1 cellular context compared by ENCODE assay signal in genomic region chr2:134107402-134107801, GRCh38.
TF ChIP-seq lines count a peak whose summit lies in the region.

No MANE protein-coding gene starts in this region.

TF ChIP-seq in GM23338, 12 proteins besides CTCF, POLR2A, EP300 and RAD21 (continued from another document):
- TF ChIP-seq ZNF462 (CRISPR knock-in tag; IDR thresholded peaks at IDR 0.05), result no peak
- no peak for TF ChIP-seq ZNF114 (CRISPR knock-in tag; IDR thresholded peaks at IDR 0.05)
- TF ChIP-seq POLR2AphosphoS5 (IDR thresholded peaks at IDR 0.05; ENCODE audit: low read depth), result no peak
- no peak for TF ChIP-seq EZH2 (IDR thresholded peaks at IDR 0.05; ENCODE audit: low read depth, unreplicated experiment)
- no peak for TF ChIP-seq JUNB (IDR thresholded peaks at IDR 0.05; ENCODE audit: unreplicated experiment)
- TF ChIP-seq ETS1 (IDR thresholded peaks at IDR 0.05), result no peak
- no peak for TF ChIP-seq CREB1 (CRISPR knock-in tag; IDR thresholded peaks at IDR 0.05; ENCODE audit: low read depth)
- TF ChIP-seq NANOG (IDR thresholded peaks at IDR 0.05; ENCODE audit: borderline replicate concordance), result no peak
- TF ChIP-seq EZH2phosphoT487 (IDR thresholded peaks at IDR 0.05; ENCODE audit: unreplicated experiment), result no peak
- no peak for TF ChIP-seq ZNF331 (CRISPR knock-in tag; IDR thresholded peaks at IDR 0.05; ENCODE audit: low read depth)
TF ChIP-seq in GM23338: peak in this region for 0.
